8 cellular contexts compared by ENCODE assay signal in the genomic region with DNA sequence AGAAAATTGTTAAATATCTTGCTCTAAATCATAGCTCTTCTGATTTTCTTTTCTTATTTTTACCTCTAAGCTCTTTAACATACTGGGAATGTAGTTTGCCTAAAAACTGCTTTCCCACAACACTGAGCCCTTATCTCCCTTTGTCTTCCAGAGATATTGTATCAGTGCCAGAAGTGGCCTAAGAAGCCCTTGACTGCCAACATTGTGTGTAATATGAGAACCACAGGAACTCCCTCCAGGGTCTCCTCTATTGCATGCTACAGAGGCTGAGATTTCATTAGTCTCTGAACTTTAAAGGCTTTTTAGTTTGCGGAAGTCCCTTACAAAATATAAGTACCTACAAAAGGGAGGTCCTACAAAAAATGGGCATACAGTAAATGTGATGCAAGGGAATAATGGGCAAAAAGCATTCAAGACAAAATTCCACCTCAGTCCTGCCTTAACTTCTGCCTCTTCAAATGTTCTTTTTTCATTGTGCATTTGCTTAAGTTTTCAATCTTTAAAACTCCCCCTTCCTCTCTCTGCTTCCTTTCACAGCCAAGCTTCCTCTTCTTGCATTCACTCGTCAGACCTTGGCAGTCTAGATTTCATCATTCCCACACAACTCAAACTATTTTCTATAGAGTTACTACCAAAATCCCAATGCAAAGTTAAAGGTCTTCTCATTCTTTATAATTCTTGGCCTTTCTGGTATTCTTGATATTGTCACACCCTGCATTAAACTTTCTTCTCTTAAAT.
DNase-seq lines count a peak whose midpoint lies in the region; ATAC-seq and TF ChIP-seq lines count a peak whose summit lies in the region.

No MANE protein-coding gene starts in this region.

- no peaks in the 10 kb centered on the region for H3K9me3 ChIP-seq in naive thymus-derived CD4-positive, alpha-beta T cell (ENCODE audit: control insufficient read depth in 2 of 3, low read length in 3 of 3)

- no peaks in the 10 kb centered on the region for H3K4me1 ChIP-seq in naive thymus-derived CD4-positive, alpha-beta T cell (ENCODE audit: control insufficient read depth in 2 of 2, insufficient read depth in 2 of 2, low read length in 2 of 2)

- H3K36me3 ChIP-seq in naive thymus-derived CD4-positive, alpha-beta T cell (ENCODE audit: control insufficient read depth in 2 of 3, insufficient read depth in 3 of 3, low read length in 3 of 3) = no peaks in the 10 kb centered on the region

- intact Hi-C loops in naive thymus-derived CD4-positive, alpha-beta T cell (cut with micrococcal nuclease) = no loop called here
- intact Hi-C loops in activated CD8-positive, alpha-beta T cell treated with anti-CD3 and anti-CD28 coated beads for 36 hours (cut with micrococcal nuclease) = no loop called here

- TF ChIP-seq POLR2A in GM18505 (IDR thresholded peaks at IDR 0.05; ENCODE audit: borderline replicate concordance, extremely low read depth, insufficient read depth, insufficient read length) = no peak

- DNase-seq in DMS153 treated with DMSO at 0.1 percent for 48 hours (lab: John Stamatoyannopoulos, UW; ENCODE audit: unreplicated experiment) = peak; percentile 17
- peak; percentile 90 for DNase-seq in NCI-H1105 treated with DMSO at 0.1 percent for 48 hours (lab: John Stamatoyannopoulos, UW)
- DNase-seq in astrocyte of the cerebellum (ENCODE audit: low read depth) = peak; percentile 91
- no peak for DNase-seq in naive thymus-derived CD4-positive, alpha-beta T cell
- DNase-seq in hypothalamus (lab: John Stamatoyannopoulos, UW) = no peak
- no peak for DNase-seq in activated CD8-positive, alpha-beta T cell treated with anti-CD3 and anti-CD28 coated beads for 36 hours

- no peak overlapping the region for H3K4me3 ChIP-seq in astrocyte of the cerebellum (ENCODE audit: low read depth, low read length)
- no peak overlapping the region for H3K4me3 ChIP-seq in naive thymus-derived CD4-positive, alpha-beta T cell (ENCODE audit: low read length)

- peaks cover 0 to 12% (median 3%) of the 10 kb centered on the region in 7 donors for H3K4me1 Mint-ChIP-seq in naive thymus-derived CD4-positive, alpha-beta T cell
- peaks cover 2% of the 10 kb centered on the region for H3K4me1 Mint-ChIP-seq in activated CD8-positive, alpha-beta T cell treated with anti-CD3 and anti-CD28 coated beads for 36 hours (ENCODE audit: low read depth)

- H3K27ac ChIP-seq in naive thymus-derived CD4-positive, alpha-beta T cell (ENCODE audit: low read depth, low read length) = no peak overlapping the region

- no peak for TF ChIP-seq CTCF in astrocyte of the cerebellum (IDR thresholded peaks at IDR 0.05; ENCODE audit: low read depth, low read length, missing control alignments)
- TF ChIP-seq CTCF in activated CD8-positive, alpha-beta T cell treated with anti-CD3 and anti-CD28 coated beads for 36 hours (IDR thresholded peaks at IDR 0.05) = no peak

- ATAC-seq in naive thymus-derived CD4-positive, alpha-beta T cell = peak; percentile 44
- no peak for ATAC-seq in GM18505 (IDR thresholded peaks at IDR 0.05; ENCODE audit: unreplicated experiment)
- no peak for ATAC-seq in HG02588 (IDR thresholded peaks at IDR 0.05; ENCODE audit: unreplicated experiment)
- no peak for ATAC-seq in activated CD8-positive, alpha-beta T cell treated with anti-CD3 and anti-CD28 coated beads for 36 hours

- POLR2A ChIA-PET in naive thymus-derived CD4-positive, alpha-beta T cell (lab: Charles Lee) = interaction anchor here (0.6 kb wide), 1 partner anchor 34 kb away, joined by 3 read pairs; no protein-coding TSS in a partner anchor
- POLR2A ChIA-PET in activated CD8-positive, alpha-beta T cell treated with anti-CD3 and anti-CD28 coated beads for 36 hours (lab: Charles Lee) = interaction anchor here (0.5 kb wide), 1 partner anchor 283 kb away, joined by 3 read pairs; no protein-coding TSS in a partner anchor

- H3K4me3 Mint-ChIP-seq in naive thymus-derived CD4-positive, alpha-beta T cell = no peak overlapping the region
- H3K4me3 Mint-ChIP-seq in activated CD8-positive, alpha-beta T cell treated with anti-CD3 and anti-CD28 coated beads for 36 hours = no peak overlapping the region

- H3K9me3 Mint-ChIP-seq in naive thymus-derived CD4-positive, alpha-beta T cell = no peaks in the 10 kb centered on the region
- H3K9me3 Mint-ChIP-seq in activated CD8-positive, alpha-beta T cell treated with anti-CD3 and anti-CD28 coated beads for 36 hours = no peaks in the 10 kb centered on the region

- peaks cover 0 to 37% (median 0%) of the 10 kb centered on the region in 5 donors for H3K27me3 Mint-ChIP-seq in naive thymus-derived CD4-positive, alpha-beta T cell
- no peaks in the 10 kb centered on the region for H3K27me3 Mint-ChIP-seq in activated CD8-positive, alpha-beta T cell treated with anti-CD3 and anti-CD28 coated beads for 36 hours

- peak overlapping the region in 1 of 9 donors; percentile 27 for H3K27ac Mint-ChIP-seq in naive thymus-derived CD4-positive, alpha-beta T cell
- no peak overlapping the region for H3K27ac Mint-ChIP-seq in activated CD8-positive, alpha-beta T cell treated with anti-CD3 and anti-CD28 coated beads for 36 hours

- H3K36me3 Mint-ChIP-seq in naive thymus-derived CD4-positive, alpha-beta T cell = no peaks in the 10 kb centered on the region
- H3K36me3 Mint-ChIP-seq in activated CD8-positive, alpha-beta T cell treated with anti-CD3 and anti-CD28 coated beads for 36 hours (ENCODE audit: low read depth) = no peaks in the 10 kb centered on the region

- in situ Hi-C loops in astrocyte of the cerebellum (cut with HindIII; ENCODE audit: low sequenced_read_pairs) = no loop called here

- CTCF ChIA-PET in naive thymus-derived CD4-positive, alpha-beta T cell (lab: Charles Lee) = no interaction called here
- CTCF ChIA-PET in activated CD8-positive, alpha-beta T cell treated with anti-CD3 and anti-CD28 coated beads for 36 hours (lab: Charles Lee) = interaction anchor here (0.6 to 2.0 kb wide), 3 partner anchors 9 to 171 kb away, joined by 3 to 6 read pairs (median 3); no protein-coding TSS in a partner anchor

- no peaks in the 10 kb centered on the region for H3K27me3 ChIP-seq in naive thymus-derived CD4-positive, alpha-beta T cell (ENCODE audit: control insufficient read depth in 2 of 2, insufficient read depth in 2 of 2, low read length in 2 of 2)

Comparison
In these comparisons a context has a peak if more than half of its experiments do, and no peak if none do; other contexts are left out.
1. DNase-seq: peak in DMS153 treated with DMSO at 0.1 percent for 48 hours (single experiment), NCI-H1105 treated with DMSO at 0.1 percent for 48 hours (single experiment) and astrocyte of the cerebellum (single experiment); none in naive thymus-derived CD4-positive, alpha-beta T cell (0 of 9), hypothalamus (0 of 51) and activated CD8-positive, alpha-beta T cell treated with anti-CD3 and anti-CD28 coated beads for 36 hours (single experiment).